1 cellular context compared by ENCODE assay signal in the genomic region with DNA sequence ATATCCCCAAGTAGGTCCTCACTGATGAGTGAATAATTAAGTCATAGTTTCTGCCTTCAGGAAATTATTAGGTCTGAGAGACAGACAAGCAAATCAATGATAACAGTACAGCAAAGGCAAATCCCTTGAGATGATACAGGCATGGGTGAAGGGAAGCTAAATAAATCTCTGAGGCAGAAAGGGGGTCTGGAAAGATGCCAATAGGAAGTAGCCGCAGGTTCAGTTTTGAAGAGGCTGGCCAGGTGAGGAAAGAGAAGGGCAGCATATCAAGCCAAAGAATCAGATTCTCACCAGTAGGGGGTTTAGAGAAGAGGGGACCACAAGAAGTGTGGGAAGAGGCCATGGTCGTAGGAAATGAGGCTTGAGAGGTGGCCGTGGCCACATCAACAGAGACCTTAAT.
TF ChIP-seq lines count a peak whose summit lies in the region.

No MANE protein-coding gene starts in this region.

TF ChIP-seq in HCT116, 20 proteins besides CTCF, POLR2A, EP300 and RAD21 (continued from another document):
- TF ChIP-seq, protein P1, sequence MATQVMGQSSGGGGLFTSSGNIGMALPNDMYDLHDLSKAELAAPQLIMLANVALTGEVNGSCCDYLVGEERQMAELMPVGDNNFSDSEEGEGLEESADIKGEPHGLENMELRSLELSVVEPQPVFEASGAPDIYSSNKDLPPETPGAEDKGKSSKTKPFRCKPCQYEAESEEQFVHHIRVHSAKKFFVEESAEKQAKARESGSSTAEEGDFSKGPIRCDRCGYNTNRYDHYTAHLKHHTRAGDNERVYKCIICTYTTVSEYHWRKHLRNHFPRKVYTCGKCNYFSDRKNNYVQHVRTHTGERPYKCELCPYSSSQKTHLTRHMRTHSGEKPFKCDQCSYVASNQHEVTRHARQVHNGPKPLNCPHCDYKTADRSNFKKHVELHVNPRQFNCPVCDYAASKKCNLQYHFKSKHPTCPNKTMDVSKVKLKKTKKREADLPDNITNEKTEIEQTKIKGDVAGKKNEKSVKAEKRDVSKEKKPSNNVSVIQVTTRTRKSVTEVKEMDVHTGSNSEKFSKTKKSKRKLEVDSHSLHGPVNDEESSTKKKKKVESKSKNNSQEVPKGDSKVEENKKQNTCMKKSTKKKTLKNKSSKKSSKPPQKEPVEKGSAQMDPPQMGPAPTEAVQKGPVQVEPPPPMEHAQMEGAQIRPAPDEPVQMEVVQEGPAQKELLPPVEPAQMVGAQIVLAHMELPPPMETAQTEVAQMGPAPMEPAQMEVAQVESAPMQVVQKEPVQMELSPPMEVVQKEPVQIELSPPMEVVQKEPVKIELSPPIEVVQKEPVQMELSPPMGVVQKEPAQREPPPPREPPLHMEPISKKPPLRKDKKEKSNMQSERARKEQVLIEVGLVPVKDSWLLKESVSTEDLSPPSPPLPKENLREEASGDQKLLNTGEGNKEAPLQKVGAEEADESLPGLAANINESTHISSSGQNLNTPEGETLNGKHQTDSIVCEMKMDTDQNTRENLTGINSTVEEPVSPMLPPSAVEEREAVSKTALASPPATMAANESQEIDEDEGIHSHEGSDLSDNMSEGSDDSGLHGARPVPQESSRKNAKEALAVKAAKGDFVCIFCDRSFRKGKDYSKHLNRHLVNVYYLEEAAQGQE (IDR thresholded peaks at IDR 0.05; ENCODE audit: low read depth): no peak
- TF ChIP-seq ZFX (IDR thresholded peaks at IDR 0.05): no peak
- no peak for TF ChIP-seq POLR2AphosphoS5 (IDR thresholded peaks at IDR 0.05; ENCODE audit: low read depth, low read length)
- TF ChIP-seq EZH2phosphoT487 (IDR thresholded peaks at IDR 0.05; ENCODE audit: borderline replicate concordance): no peak
- no peak for TF ChIP-seq ZNF274 (IDR thresholded peaks at IDR 0.05; ENCODE audit: low read depth, low read length)
- TF ChIP-seq, protein P2, sequence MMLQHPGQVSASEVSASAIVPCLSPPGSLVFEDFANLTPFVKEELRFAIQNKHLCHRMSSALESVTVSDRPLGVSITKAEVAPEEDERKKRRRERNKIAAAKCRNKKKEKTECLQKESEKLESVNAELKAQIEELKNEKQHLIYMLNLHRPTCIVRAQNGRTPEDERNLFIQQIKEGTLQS (IDR thresholded peaks at IDR 0.05): no peak
- no peak for TF ChIP-seq EGR1 (IDR thresholded peaks at IDR 0.05; ENCODE audit: low read depth)
- TF ChIP-seq, protein P3, sequence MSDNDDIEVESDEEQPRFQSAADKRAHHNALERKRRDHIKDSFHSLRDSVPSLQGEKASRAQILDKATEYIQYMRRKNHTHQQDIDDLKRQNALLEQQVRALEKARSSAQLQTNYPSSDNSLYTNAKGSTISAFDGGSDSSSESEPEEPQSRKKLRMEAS (IDR thresholded peaks at IDR 0.05): no peak
- no peak for TF ChIP-seq SIN3A (IDR thresholded peaks at IDR 0.05; ENCODE audit: low read depth)
- no peak for TF ChIP-seq ELF1 (IDR thresholded peaks at IDR 0.05; ENCODE audit: borderline replicate concordance, low read depth)
- no peak for TF ChIP-seq JUND (IDR thresholded peaks at IDR 0.05)
- TF ChIP-seq TCF7L2 (IDR thresholded peaks at IDR 0.05; ENCODE audit: borderline replicate concordance, extremely low read depth, insufficient read depth, insufficient read length): no peak
- no peak for TF ChIP-seq CEBPB (IDR thresholded peaks at IDR 0.05; ENCODE audit: low read depth)
- TF ChIP-seq FOSL1 (IDR thresholded peaks at IDR 0.05; ENCODE audit: low read depth): no peak
TF ChIP-seq in HCT116: peak in this region for 0.
